ENCODE assay signal across 11 cellular contexts in the genomic region with DNA sequence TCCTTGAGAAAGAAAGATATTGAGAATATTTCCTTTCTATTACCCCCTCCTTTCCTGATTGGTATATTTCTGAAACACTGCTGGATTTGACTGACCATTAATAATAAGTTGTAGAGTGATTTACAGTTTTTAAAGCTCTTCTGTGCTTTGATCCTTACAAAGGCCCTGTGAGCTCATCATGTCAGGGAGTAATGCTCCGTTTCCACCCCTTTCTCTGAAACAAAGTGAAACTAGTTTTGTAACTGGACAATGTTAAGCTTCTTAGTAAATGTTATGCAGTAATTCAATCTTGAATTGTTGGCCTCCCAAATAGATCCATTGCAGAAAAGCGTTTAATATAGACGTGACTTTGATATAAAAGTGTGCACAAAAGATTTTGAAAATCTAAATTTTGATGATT.
DNase-seq lines count a peak whose midpoint lies in the region; ATAC-seq and TF ChIP-seq lines count a peak whose summit lies in the region.
"Had no signal": no experiment of that assay in that cellular context is flagged by ENCODE, and none has a peak within 500 bp of the region (broad histone marks: within the 10 kb centered on the region; RNA-seq: fewer than 3 reads in every experiment).

No MANE protein-coding gene starts in this region.

- H4K20me1 ChIP-seq in OCI-LY7 (ENCODE audit: insufficient read depth, low read length) = no peaks in the 10 kb centered on the region

- BruUV-seq in OCI-LY7 (replicated peaks; lab: Mats Ljungman, UMichigan) = no TSS peak

- TF ChIP-seq CTCF in heart left ventricle (IDR thresholded peaks at IDR 0.05) (no peak), vagina (IDR thresholded peaks at IDR 0.05) (no peak), OCI-LY7 (conservative IDR thresholded peaks at IDR 0.05; ENCODE audit: low read length) (no peak)

- H3K27ac ChIP-seq in heart left ventricle = no peak overlapping the region
- H3K27ac ChIP-seq in vagina = peak overlapping the region; percentile 0
- H3K27ac ChIP-seq in OCI-LY7 (ENCODE audit: low read depth, low read length, poor library complexity, severe bottlenecking) = no peak overlapping the region

- H3K36me3 Mint-ChIP-seq in immature natural killer cell = no peaks in the 10 kb centered on the region
- H3K36me3 Mint-ChIP-seq: CD8-positive, alpha-beta memory T cell had no signal

- TF ChIP-seq POLR2A in heart left ventricle (IDR thresholded peaks at IDR 0.05) = no peak
- no peak for TF ChIP-seq POLR2A in vagina (IDR thresholded peaks at IDR 0.05)

- intact Hi-C loops in heart left ventricle (cut with DNase I) = loop anchor here in 1 of 10 donors (5.0 kb wide), 1 partner anchor 411 kb away; no protein-coding TSS in a partner anchor
- intact Hi-C loops in cardiac septum (cut with DNase I) = no loop called here
- intact Hi-C loops in vagina (cut with DNase I) = no loop called here
- intact Hi-C loops in OCI-LY7 (cut with micrococcal nuclease; ENCODE audit: unreplicated experiment) = no loop called here

- H3K36me3 ChIP-seq in heart left ventricle (no peaks in the 10 kb centered on the region), vagina (no peaks in the 10 kb centered on the region), OCI-LY7 (ENCODE audit: insufficient read depth, low read length) (no peaks in the 10 kb centered on the region)

- peak overlapping the region in 3 of 5 donors; percentile 10 to 47 (median 25) for H3K4me3 Mint-ChIP-seq in immature natural killer cell

- H3K9me2 ChIP-seq in OCI-LY7 (ENCODE audit: insufficient read depth, low read length) = no peaks in the 10 kb centered on the region

- H3K4me3 ChIP-seq in heart left ventricle = peak overlapping the region in 8 of 12 donors; percentile 10 to 45 (median 28)
- H3K4me3 ChIP-seq in vagina = peak overlapping the region; percentile 0 to 13
- no peak overlapping the region for H3K4me3 ChIP-seq in OCI-LY7 (ENCODE audit: low read depth, low read length, poor library complexity, severe bottlenecking)

- no peaks in the 10 kb centered on the region for H3K79me2 ChIP-seq in OCI-LY7 (ENCODE audit: insufficient read depth, low read depth, low read length)

- no peaks in the 10 kb centered on the region for H3K27me3 ChIP-seq in heart left ventricle
- H3K27me3 ChIP-seq in vagina = no peaks in the 10 kb centered on the region

- H3K4me1 ChIP-seq in heart left ventricle = peaks cover 0 to 6% (median 0%) of the 10 kb centered on the region in 12 donors
- H3K4me1 ChIP-seq in vagina = no peaks in the 10 kb centered on the region
- no peaks in the 10 kb centered on the region for H3K4me1 ChIP-seq in OCI-LY7 (ENCODE audit: insufficient read depth, low read length, poor library complexity, severe bottlenecking)

- no peaks in the 10 kb centered on the region for H3K27me3 Mint-ChIP-seq in immature natural killer cell (ENCODE audit: low read depth in 3 of 3)
- H3K27me3 Mint-ChIP-seq: CD8-positive, alpha-beta memory T cell had no signal

- H2AFZ ChIP-seq in OCI-LY7 (ENCODE audit: low read length) = no peak overlapping the region

- H3K9me3 ChIP-seq in heart left ventricle = no peaks in the 10 kb centered on the region
- H3K9me3 ChIP-seq in vagina = no peaks in the 10 kb centered on the region
- H3K9me3 ChIP-seq in OCI-LY7 (ENCODE audit: low read length) = no peaks in the 10 kb centered on the region

- POLR2A ChIA-PET in OCI-LY7 (lab: Charles Lee) = no interaction called here

- no peak for DNase-seq in heart left ventricle
- DNase-seq in cardiac septum (ENCODE audit: low spot score) = no peak
- peak; percentile 22 for DNase-seq in SW480 (ENCODE audit: low spot score)
- DNase-seq in immature natural killer cell = no peak
- no peak for DNase-seq in vagina (ENCODE audit: extremely low spot score in 2 of 2)
- DNase-seq in OCI-LY7 (ENCODE audit: low spot score) = no peak
- DNase-seq in activated naive CD4-positive, alpha-beta T cell treated with Interleukin-2 at 50 U/mL for 16 hours = no peak
- DNase-seq: activated T-cell treated with anti-CD3 and anti-CD28 coated beads for 4 hours; CD8-positive, alpha-beta memory T cell; NCI-H526 treated with DMSO at 0.1 percent for 48 hours had no signal

- H3K27ac Mint-ChIP-seq in immature natural killer cell = no peak overlapping the region
- H3K27ac Mint-ChIP-seq: CD8-positive, alpha-beta memory T cell had no signal

- no peaks in the 10 kb centered on the region for H3K4me1 Mint-ChIP-seq in immature natural killer cell
- H3K4me1 Mint-ChIP-seq: CD8-positive, alpha-beta memory T cell had no signal

- peaks cover 0 to 18% (median 12%) of the 10 kb centered on the region in 6 donors for H3K9me3 Mint-ChIP-seq in immature natural killer cell

- CTCF ChIA-PET in OCI-LY7 (lab: Charles Lee; ENCODE audit: unreplicated experiment) = no interaction called here

- 51 to 60% (median 55%) methylated on average over 3 of the region's 3 CpGs for WGBS in heart left ventricle, 4 donors

- no peak overlapping the region for H3K4me2 ChIP-seq in OCI-LY7 (ENCODE audit: low read length)

- ATAC-seq in heart left ventricle = peak in 1 of 4 donors; percentile 47
- ATAC-seq in GM18870 (IDR thresholded peaks at IDR 0.05; ENCODE audit: unreplicated experiment) = no peak
